ENCODE assay signal across 9 cellular contexts in genomic region chr7:106864298-106865081, GRCh38. TPM values are rescaled to one million over a fixed set of nuclear protein-coding genes. Genes with fewer than 3 reads are reported as not detected.
DNase-seq lines count a peak whose midpoint lies in the region; ATAC-seq and TF ChIP-seq lines count a peak whose summit lies in the region.
"Had no signal": no experiment of that assay in that cellular context is flagged by ENCODE, and none has a peak within 500 bp of the region (broad histone marks: within the 10 kb centered on the region; RNA-seq: fewer than 3 reads in every experiment).

No MANE protein-coding gene starts in this region.

- TF ChIP-seq CTCF in PC-3 (conservative IDR thresholded peaks at IDR 0.05; ENCODE audit: low read depth, low read length) = no peak

- POLR2A ChIA-PET in activated CD4-positive, alpha-beta memory T cell treated with anti-CD3 and anti-CD28 coated beads, Interleukin-2, amount 10 ng/mL, durations not matched to agents 7 days and 5 days (lab: Charles Lee) = interaction anchor here (0.9 to 1.5 kb wide), 5 partner anchors 13 to 517 kb away, joined by 3 to 10 read pairs (median 4); partner anchors contain the start of gene HBP1
- POLR2A ChIA-PET in PC-3 (lab: Charles Lee; ENCODE audit: unreplicated experiment) = no interaction called here

- no peak for DNase-seq in activated CD8-positive, alpha-beta memory T cell treated with anti-CD3 and anti-CD28 coated beads, Interleukin-2, amount 10 ng/mL, durations not matched to agents 7 days and 5 days
- no peak for DNase-seq in activated CD8-positive, alpha-beta memory T cell treated with anti-CD3 and anti-CD28 coated beads, Interleukin-2, amount 50 U/mL, for 48 hours
- no peak for DNase-seq in activated CD4-positive, alpha-beta memory T cell treated with anti-CD3 and anti-CD28 coated beads, Interleukin-2, amount 10 ng/mL, durations not matched to agents 7 days and 5 days
- DNase-seq in stimulated activated naive CD8-positive, alpha-beta T cell treated with anti-CD3 and anti-CD28 coated beads, Interleukin-15, Interleukin-2, amounts not matched to agents 100 U/mL and 50 U/mL, for 24 hours = no peak
- DNase-seq in mucosa of gallbladder (ENCODE audit: low spot score) = no peak
- no peak for DNase-seq in NCI-H345 (lab: John Stamatoyannopoulos, UW)
- DNase-seq in PC-3 = no peak
- DNase-seq: amniotic stem cell had no signal

- no peak overlapping the region for H3K9ac ChIP-seq in PC-3 (ENCODE audit: low read length)

- H3K27me3 Mint-ChIP-seq in activated CD8-positive, alpha-beta memory T cell treated with anti-CD3 and anti-CD28 coated beads, Interleukin-2, amount 10 ng/mL, durations not matched to agents 7 days and 5 days = no peaks in the 10 kb centered on the region
- H3K27me3 Mint-ChIP-seq in activated CD4-positive, alpha-beta memory T cell treated with anti-CD3 and anti-CD28 coated beads, Interleukin-2, amount 10 ng/mL, durations not matched to agents 7 days and 5 days = no peaks in the 10 kb centered on the region

- no peak overlapping the region for H3K4me2 ChIP-seq in PC-3 (ENCODE audit: low read length)

- no peaks in the 10 kb centered on the region for H3K36me3 ChIP-seq in PC-3 (ENCODE audit: low read depth, low read length)

- peak overlapping the region; percentile 86 for H3K27ac Mint-ChIP-seq in activated CD8-positive, alpha-beta memory T cell treated with anti-CD3 and anti-CD28 coated beads, Interleukin-2, amount 10 ng/mL, durations not matched to agents 7 days and 5 days
- H3K27ac Mint-ChIP-seq in activated CD4-positive, alpha-beta memory T cell treated with anti-CD3 and anti-CD28 coated beads, Interleukin-2, amount 10 ng/mL, durations not matched to agents 7 days and 5 days = peak overlapping the region; percentile 92

- CTCF ChIA-PET in activated CD8-positive, alpha-beta memory T cell treated with anti-CD3 and anti-CD28 coated beads, Interleukin-2, amount 10 ng/mL, durations not matched to agents 7 days and 5 days (lab: Charles Lee) = interaction anchor here (1.1 to 1.9 kb wide), 3 partner anchors 16 to 283 kb away, joined by 3 to 6 read pairs (median 3); no protein-coding TSS in a partner anchor
- CTCF ChIA-PET in activated CD4-positive, alpha-beta memory T cell treated with anti-CD3 and anti-CD28 coated beads, Interleukin-2, amount 10 ng/mL, durations not matched to agents 7 days and 5 days (lab: Charles Lee) = interaction anchor here (1.4 kb wide), 1 partner anchor 204 kb away, joined by 5 read pairs; the partner anchor contains the start of gene CCDC71L
- CTCF ChIA-PET in PC-3 (lab: Charles Lee) = no interaction called here

- peaks cover 32% of the 10 kb centered on the region for H3K36me3 Mint-ChIP-seq in activated CD8-positive, alpha-beta memory T cell treated with anti-CD3 and anti-CD28 coated beads, Interleukin-2, amount 10 ng/mL, durations not matched to agents 7 days and 5 days
- peaks cover 33% of the 10 kb centered on the region for H3K36me3 Mint-ChIP-seq in activated CD4-positive, alpha-beta memory T cell treated with anti-CD3 and anti-CD28 coated beads, Interleukin-2, amount 10 ng/mL, durations not matched to agents 7 days and 5 days (ENCODE audit: low read depth)

- no peaks in the 10 kb centered on the region for H3K9me3 Mint-ChIP-seq in activated CD8-positive, alpha-beta memory T cell treated with anti-CD3 and anti-CD28 coated beads, Interleukin-2, amount 10 ng/mL, durations not matched to agents 7 days and 5 days (ENCODE audit: low read depth)
- peaks cover 4% of the 10 kb centered on the region for H3K9me3 Mint-ChIP-seq in activated CD4-positive, alpha-beta memory T cell treated with anti-CD3 and anti-CD28 coated beads, Interleukin-2, amount 10 ng/mL, durations not matched to agents 7 days and 5 days

- no TSS peak for BruUV-seq in PC-3 (replicated peaks; lab: Mats Ljungman, UMichigan)

- peaks cover 36% of the 10 kb centered on the region for H3K27me3 ChIP-seq in PC-3 (ENCODE audit: low read length)

- H3K9me2 ChIP-seq in PC-3 (replicated peaks; ENCODE audit: low read length) = no peaks in the 10 kb centered on the region

- peaks cover 42% of the 10 kb centered on the region for H3K4me1 Mint-ChIP-seq in activated CD8-positive, alpha-beta memory T cell treated with anti-CD3 and anti-CD28 coated beads, Interleukin-2, amount 10 ng/mL, durations not matched to agents 7 days and 5 days
- H3K4me1 Mint-ChIP-seq in activated CD4-positive, alpha-beta memory T cell treated with anti-CD3 and anti-CD28 coated beads, Interleukin-2, amount 10 ng/mL, durations not matched to agents 7 days and 5 days = peaks cover 42% of the 10 kb centered on the region

- H3K4me1 ChIP-seq in PC-3 (ENCODE audit: insufficient read depth, low read length) = no peaks in the 10 kb centered on the region

- no peaks in the 10 kb centered on the region for H4K20me1 ChIP-seq in PC-3 (ENCODE audit: low read length)

- peak; percentile 35 for ATAC-seq in activated CD8-positive, alpha-beta memory T cell treated with anti-CD3 and anti-CD28 coated beads, Interleukin-2, amount 10 ng/mL, durations not matched to agents 7 days and 5 days
- ATAC-seq in HG02943 (IDR thresholded peaks at IDR 0.05; ENCODE audit: low read depth, unreplicated experiment) (peak; percentile 15), PC-3 (no peak)
- peak; percentile 4 for ATAC-seq in stimulated activated naive CD8-positive, alpha-beta T cell treated with anti-CD3 and anti-CD28 coated beads, Interleukin-15, Interleukin-2, amounts not matched to agents 100 U/mL and 50 U/mL, for 24 hours

- H3K79me2 ChIP-seq in PC-3 (ENCODE audit: low read length) = no peaks in the 10 kb centered on the region

- H3K4me3 ChIP-seq in PC-3 (ENCODE audit: low read length) = no peak overlapping the region

- H3K4me3 Mint-ChIP-seq in activated CD8-positive, alpha-beta memory T cell treated with anti-CD3 and anti-CD28 coated beads, Interleukin-2, amount 10 ng/mL, durations not matched to agents 7 days and 5 days = peak overlapping the region; percentile 91
- peak overlapping the region; percentile 94 for H3K4me3 Mint-ChIP-seq in activated CD4-positive, alpha-beta memory T cell treated with anti-CD3 and anti-CD28 coated beads, Interleukin-2, amount 10 ng/mL, durations not matched to agents 7 days and 5 days

- intact Hi-C loops in PC-3 (cut with micrococcal nuclease) = no loop called here

- no peak overlapping the region for H2AFZ ChIP-seq in PC-3 (ENCODE audit: low read length)

- H3K27ac ChIP-seq in PC-3 (ENCODE audit: low read length) = no peak overlapping the region

- H3K9me3 ChIP-seq in PC-3 (ENCODE audit: low read length) = no peaks in the 10 kb centered on the region

- H3F3A ChIP-seq in PC-3 (ENCODE audit: low read length, unreplicated experiment) = no peaks in the 10 kb centered on the region

RNA-seq across cellular contexts. Expression of gene PIK3CG, which starts 0.6 kb away (rescaled TPM):
- total RNA-seq in activated CD8-positive, alpha-beta memory T cell treated with anti-CD3 and anti-CD28 coated beads, Interleukin-2, amount 10 ng/mL, durations not matched to agents 7 days and 5 days = 10 to 100 TPM; 50.5 to 57.5 TPM
- total RNA-seq in activated CD4-positive, alpha-beta memory T cell treated with anti-CD3 and anti-CD28 coated beads, Interleukin-2, amount 10 ng/mL, durations not matched to agents 7 days and 5 days = 10 to 100 TPM; 47.3 to 49.6 TPM
- total RNA-seq in mucosa of gallbladder (7.1 TPM), PC-3 (2014; rRNA removed) (not detected in 2 replicates)
